Comparison of ENCODE assay signal across 2 cellular contexts in genomic region chr19:1672038-1672768, GRCh38.
TF ChIP-seq lines count a peak whose summit lies in the region.

No MANE protein-coding gene starts in this region.

TF ChIP-seq in WTC11, 78 proteins besides CTCF, POLR2A, EP300 and RAD21 (continued from another document and continues in another):
- TF ChIP-seq ZNF416 (CRISPR knock-in tag; IDR thresholded peaks at IDR 0.05) (no peak), ERG (CRISPR knock-in tag; IDR thresholded peaks at IDR 0.05) (no peak), USF1 (CRISPR knock-in tag; IDR thresholded peaks at IDR 0.05) (no peak), ZNF263 (CRISPR knock-in tag; IDR thresholded peaks at IDR 0.05; ENCODE audit: low read depth) (no peak; the same call in 1 of the 2 replicates), ZNF425 (CRISPR knock-in tag; conservative IDR thresholded peaks at IDR 0.05) (no peak), FOXP4 (CRISPR knock-in tag; IDR thresholded peaks at IDR 0.05) (no peak), JUN (CRISPR knock-in tag; IDR thresholded peaks at IDR 0.05) (no peak), HMGXB4 (CRISPR knock-in tag; IDR thresholded peaks at IDR 0.05) (peak; percentile 58), MLX (CRISPR knock-in tag; IDR thresholded peaks at IDR 0.05) (no peak), TP53 (CRISPR knock-in tag; IDR thresholded peaks at IDR 0.05) (no peak), ZNF121 (CRISPR knock-in tag; IDR thresholded peaks at IDR 0.05) (no peak)

TF ChIP-seq in liver, 16 proteins besides CTCF, POLR2A, EP300 and RAD21 (continued from another document):
- TF ChIP-seq ATF3 (IDR thresholded peaks at IDR 0.05), result no peak
- TF ChIP-seq HNF4G (IDR thresholded peaks at IDR 0.05), result no peak
- TF ChIP-seq FOXA2 (IDR thresholded peaks at IDR 0.05), result no peak
TF ChIP-seq in liver: peak in this region for 0.
